Comparison of ENCODE assay signal across 7 cellular contexts in genomic region chr11:89097956-89098355, GRCh38. TPM values are rescaled to one million over a fixed set of nuclear protein-coding genes. Genes with fewer than 3 reads are reported as not detected.
DNase-seq lines count a peak whose midpoint lies in the region; ATAC-seq and TF ChIP-seq lines count a peak whose summit lies in the region.
"Not testable (repeated sequence)": the region's sequence is repeated elsewhere in the genome, so short reads cannot be mapped to it uniquely, and the experiment has no call there.

No MANE protein-coding gene starts in this region.

- peak; percentile 83 for ATAC-seq in GM21619 (IDR thresholded peaks at IDR 0.05; ENCODE audit: unreplicated experiment)
- peak; percentile 86 for ATAC-seq in HG03378 (IDR thresholded peaks at IDR 0.05; ENCODE audit: unreplicated experiment)
- ATAC-seq in foreskin keratinocyte, result peak; percentile 76

- H3K27ac ChIP-seq in adrenal gland, foreskin keratinocyte: not testable (repeated sequence)

- not testable (repeated sequence) for TF ChIP-seq POLR2A in adrenal gland (IDR thresholded peaks at IDR 0.05)

- H3K36me3 ChIP-seq in adrenal gland (replicated peaks in 1 of 2), result not testable (repeated sequence)

- H3K4me1 ChIP-seq in adrenal gland (replicated peaks in 1 of 2); foreskin keratinocyte: not testable (repeated sequence)

- not testable (repeated sequence) for H3K9me3 ChIP-seq in adrenal gland (replicated peaks in 1 of 3)

- peak; percentile 51 for TF ChIP-seq CTCF in GM12874 (IDR thresholded peaks at IDR 0.05; ENCODE audit: insufficient read depth, low read depth, low read length)
- TF ChIP-seq CTCF in adrenal gland (IDR thresholded peaks at IDR 0.05), result peak; percentile 29 to 60 (median 44)
- peak; percentile 74 for TF ChIP-seq CTCF in foreskin keratinocyte (conservative IDR thresholded peaks at IDR 0.05)
- peak; percentile 71 for TF ChIP-seq CTCF in nephron progenitor cell (IDR thresholded peaks at IDR 0.05)

- H3K4me1 Mint-ChIP-seq in nephron progenitor cell, result not testable (repeated sequence)

- H3K27me3 ChIP-seq in adrenal gland, foreskin keratinocyte: not testable (repeated sequence)

- WGBS in adrenal gland, 4 donors, result 81 to 100% (median 91%) methylated on average over 1 of the region's 1 CpG

- not testable (repeated sequence) for H3K27me3 Mint-ChIP-seq in nephron progenitor cell (ENCODE audit: low read depth, poor library complexity)

- H3K4me3 ChIP-seq in adrenal gland, result not testable (repeated sequence)

- H3K9me3 Mint-ChIP-seq in nephron progenitor cell, result not testable (repeated sequence)

- DNase-seq in NCI-H774 (lab: John Stamatoyannopoulos, UW) (peak; percentile 4), adrenal gland (peak in 3 of 7 donors; percentile 3 to 51 (median 17)), foreskin keratinocyte (peak in 1 of 2 donors; percentile 13), nephron progenitor cell (peak; percentile 5)

- H3K36me3 Mint-ChIP-seq in nephron progenitor cell (ENCODE audit: low read depth), result not testable (repeated sequence)

- not testable (repeated sequence) for H3K27ac Mint-ChIP-seq in nephron progenitor cell

- not testable (repeated sequence) for H3K4me3 Mint-ChIP-seq in nephron progenitor cell

- intact Hi-C loops in adrenal gland (cut with DNase I), result not testable (repeated sequence)

RNA-seq across cellular contexts. Expression of gene GRM5, which starts 32.2 kb away (rescaled TPM):
- total RNA-seq in adrenal gland (under 1 TPM in 2 of 8 donors, not detected in 6; 0.07 to 0.28 TPM), foreskin keratinocyte (under 0.01 and 0.04 TPM in 2 replicates)
- polyA plus RNA-seq in adrenal gland (under 1 TPM in 1 of 3 donors, not detected in 2; under 0.01 TPM), foreskin keratinocyte (under 0.01 and 0.01 TPM in 2 replicates)
